ENCODE assay signal across 1 cellular context in the genomic region with DNA sequence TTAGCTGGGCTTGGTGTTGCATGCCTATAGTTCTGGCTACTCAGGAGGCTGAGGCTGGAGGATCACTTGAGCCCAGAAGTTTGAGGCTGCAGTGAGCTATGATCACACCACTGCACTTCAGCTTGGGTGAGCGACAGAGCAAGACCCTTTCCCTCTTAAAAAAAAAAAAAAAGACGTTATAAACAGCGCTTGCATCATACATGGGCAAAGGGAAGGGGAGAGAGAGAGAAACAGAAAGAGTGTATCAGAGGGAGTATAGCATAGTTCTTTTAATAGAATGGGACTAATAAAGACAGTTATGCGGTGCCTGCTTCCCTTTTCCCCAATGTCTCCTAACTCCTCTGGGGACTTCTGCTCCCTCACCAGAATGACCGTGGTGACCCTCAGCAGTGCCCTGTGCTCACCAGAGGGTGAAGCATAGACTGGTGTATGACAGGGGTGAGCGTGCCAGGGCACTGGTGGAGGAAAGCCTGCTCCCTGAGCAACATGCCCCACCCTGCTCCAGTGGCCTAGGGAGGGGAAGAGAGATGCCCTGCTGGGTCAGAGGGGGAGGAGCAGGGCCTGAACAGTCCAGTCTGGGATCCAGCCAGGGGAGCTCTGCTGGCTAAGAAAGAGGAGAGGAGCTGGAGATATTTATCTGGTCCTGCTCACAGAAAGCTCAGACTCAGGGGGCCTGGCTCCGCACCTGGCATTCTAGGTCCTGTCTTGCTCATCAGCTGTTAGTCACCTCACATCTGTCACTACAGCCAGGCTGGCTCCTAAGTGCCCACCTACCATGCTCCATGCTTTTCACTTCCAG.
TF ChIP-seq lines count a peak whose summit lies in the region.

No MANE protein-coding gene starts in this region.

TF ChIP-seq in HEK293, 187 proteins besides CTCF, POLR2A, EP300 and RAD21 (continued from another document):
- TF ChIP-seq PRDM10 (tag by site-specific recombination; IDR thresholded peaks at IDR 0.05) (peak; percentile 80), INSM2 (tag by site-specific recombination; IDR thresholded peaks at IDR 0.05) (no peak)
